Comparison of ENCODE assay signal across 10 cellular contexts in the genomic region with DNA sequence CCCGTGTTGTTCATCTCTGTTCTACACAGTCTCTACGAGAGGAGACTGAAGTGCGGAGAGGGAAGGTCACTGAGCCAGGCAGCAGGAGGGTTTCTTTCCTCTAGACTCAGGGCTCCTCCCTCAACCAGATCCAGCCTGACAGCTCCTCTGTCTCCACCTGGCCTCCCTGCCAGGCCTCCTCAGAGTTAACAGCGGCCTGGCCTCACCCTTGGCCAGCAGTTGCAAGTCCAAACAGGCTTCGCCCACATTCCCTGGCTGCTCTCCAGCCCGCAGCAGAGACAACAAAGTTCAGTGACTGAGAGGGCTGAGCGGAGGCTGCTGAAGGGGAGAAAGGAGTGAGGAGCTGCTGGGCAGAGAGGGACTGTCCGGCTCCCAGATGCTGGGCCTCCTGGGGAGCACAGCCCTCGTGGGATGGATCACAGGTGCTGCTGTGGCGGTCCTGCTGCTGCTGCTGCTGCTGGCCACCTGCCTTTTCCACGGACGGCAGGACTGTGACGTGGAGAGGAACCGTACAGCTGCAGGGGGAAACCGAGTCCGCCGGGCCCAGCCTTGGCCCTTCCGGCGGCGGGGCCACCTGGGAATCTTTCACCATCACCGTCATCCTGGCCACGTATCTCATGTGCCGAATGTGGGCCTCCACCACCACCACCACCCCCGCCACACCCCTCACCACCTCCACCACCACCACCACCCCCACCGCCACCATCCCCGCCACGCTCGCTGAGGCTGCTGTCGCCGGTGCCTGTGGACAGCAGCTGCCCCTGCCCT. TPM values are rescaled to one million over a fixed set of nuclear protein-coding genes. Genes with fewer than 3 reads are reported as not detected.
A peak's percentile ranks its signal among the peaks of the same experiment; 100 is the strongest.
DNase-seq lines count a peak whose midpoint lies in the region; ATAC-seq and TF ChIP-seq lines count a peak whose summit lies in the region.
"Had no signal": no experiment of that assay in that cellular context is flagged by ENCODE, and none has a peak within 500 bp of the region (broad histone marks: within the 10 kb centered on the region; RNA-seq: fewer than 3 reads in every experiment).

Gene HRCT1, plus strand, starts transcription at position 291 of the 768 bp plus-strand sequence. Its CDS starts 86 bp downstream, at position 377.

- peak within 1 kb of the TSS; percentile 99 for H2AFZ ChIP-seq in GM23338

- no peaks in the 10 kb centered on the region for H3K9me3 ChIP-seq in ovary

- H4K20me1 ChIP-seq in GM23338 (replicated peaks; ENCODE audit: insufficient read depth) = no peaks in the 10 kb centered on the region

- no peak for TF ChIP-seq POLR2A in ovary (IDR thresholded peaks at IDR 0.05)

- intact Hi-C loops in ovary (cut with DNase I) (loop anchor here in 3 of 4 donors (2.0 to 5.0 kb wide), 3 partner anchors 36 to 41 kb away; no protein-coding TSS in a partner anchor), CD14-positive monocyte (cut with micrococcal nuclease) (no loop called here)

- no peak for ATAC-seq in GM23338
- no peak for ATAC-seq in HG02973 (IDR thresholded peaks at IDR 0.05; ENCODE audit: unreplicated experiment)
- ATAC-seq in GM21381 (IDR thresholded peaks at IDR 0.05; ENCODE audit: unreplicated experiment) = no peak

- H3K9me2 ChIP-seq in GM23338 (ENCODE audit: insufficient read depth) = no peaks in the 10 kb centered on the region

- H3K4me1 Mint-ChIP-seq in GM23338 (peaks cover 55% of the 10 kb centered on the region), CD14-positive monocyte (peaks cover 39% of the 10 kb centered on the region)

- TF ChIP-seq CTCF in GM23338 (conservative IDR thresholded peaks at IDR 0.05; ENCODE audit: low read depth in 2 of 2) (no peak), fibroblast of pulmonary artery (IDR thresholded peaks at IDR 0.05; ENCODE audit: low read length, missing control alignments) (no peak), ovary (IDR thresholded peaks at IDR 0.05) (no peak), CD14-positive monocyte (IDR thresholded peaks at IDR 0.05) (no peak)

- H3K27ac Mint-ChIP-seq in GM23338 = 0 out of 2 replicates have a peak within 1 kb of the TSS, but pooled peaks have one; percentile 38
- H3K27ac Mint-ChIP-seq in CD14-positive monocyte = peak within 1 kb of the TSS in 3 of 7 donors; percentile 32 to 66 (median 48)

- no peak for TF ChIP-seq EP300 in ovary (IDR thresholded peaks at IDR 0.05)

- H3K4me1 ChIP-seq in GM23338 (ENCODE audit: insufficient read depth) (peaks cover 20% of the 10 kb centered on the region), ovary (ENCODE audit: insufficient read depth) (peaks cover 43% of the 10 kb centered on the region)

- peaks cover 12% of the 10 kb centered on the region for H3K27me3 Mint-ChIP-seq in GM23338 (ENCODE audit: insufficient read depth, low read depth, poor library complexity)
- H3K27me3 Mint-ChIP-seq in CD14-positive monocyte (ENCODE audit: low read depth in 3 of 3) = peaks cover 6 to 18% (median 10%) of the 10 kb centered on the region in 3 donors

- H3K27me3 ChIP-seq in GM23338 (ENCODE audit: insufficient read depth) = no peaks in the 10 kb centered on the region
- H3K27me3 ChIP-seq in ovary = no peaks in the 10 kb centered on the region

- no peaks in the 10 kb centered on the region for H3K79me2 ChIP-seq in GM23338 (replicated peaks; ENCODE audit: insufficient read depth)

- H3K36me3 ChIP-seq in GM23338 (ENCODE audit: insufficient read depth) (no peaks in the 10 kb centered on the region), ovary (no peaks in the 10 kb centered on the region)

- DNase-seq in GM23338 (ENCODE audit: low spot score) = no peak
- DNase-seq in SHP77 treated with DMSO at 0.1 percent for 48 hours (lab: John Stamatoyannopoulos, UW) = peak; percentile 57
- peak; percentile 97 for DNase-seq in fibroblast of pulmonary artery (ENCODE audit: low read depth)
- peak; percentile 87 to 95 (median 91) for DNase-seq in ovary
- DNase-seq in NCI-H82 (lab: John Stamatoyannopoulos, UW) = no peak
- DNase-seq in CD14-positive monocyte (ENCODE audit: low spot score) = no peak

- H3K4me3 Mint-ChIP-seq in GM23338 (no peak within 1 kb of the TSS), CD14-positive monocyte (no peak within 1 kb of the TSS)

- H3K4me3 ChIP-seq in GM23338 = no peak within 1 kb of the TSS
- H3K4me3 ChIP-seq in fibroblast of pulmonary artery (replicated peaks; ENCODE audit: low read depth, low read length) = peak within 1 kb of the TSS; percentile 33
- peak within 1 kb of the TSS; percentile 4 for H3K4me3 ChIP-seq in ovary

- H3F3A ChIP-seq in GM23338 (replicated peaks; ENCODE audit: low read depth) = no peaks in the 10 kb centered on the region

- 32 to 38% (median 33%) methylated on average over 29 to 30 of the region's 30 CpGs for WGBS in ovary, 3 donors

- no peak within 1 kb of the TSS for H3K27ac ChIP-seq in GM23338 (ENCODE audit: low read depth)
- peak within 1 kb of the TSS; percentile 85 to 86 for H3K27ac ChIP-seq in ovary
- H3K27ac ChIP-seq: KMS-11 had no signal

- H3K36me3 Mint-ChIP-seq in GM23338 (ENCODE audit: low read depth) = no peaks in the 10 kb centered on the region
- no peaks in the 10 kb centered on the region for H3K36me3 Mint-ChIP-seq in CD14-positive monocyte

- H3K9me3 Mint-ChIP-seq in GM23338 (no peaks in the 10 kb centered on the region), CD14-positive monocyte (peaks cover 0 to 2% (median 0%) of the 10 kb centered on the region in 7 donors)

- H3K4me2 ChIP-seq in GM23338 = no peak within 1 kb of the TSS
- H3K4me2 ChIP-seq: KMS-11 had no signal

TF ChIP-seq in GM23338, 12 proteins besides CTCF, POLR2A, EP300 and RAD21:
- TF ChIP-seq STAT1 (IDR thresholded peaks at IDR 0.05; ENCODE audit: unreplicated experiment) = no peak
TF ChIP-seq in GM23338: peak in this region for 0.

RNA-seq across cellular contexts. Expression of gene HRCT1, which starts in this region (rescaled TPM):
- not detected in 2 replicates for total RNA-seq in GM23338 (2014; rRNA removed; shearing (Covaris generic))
- polyA plus RNA-seq in GM23338 (2016; fragmentation: Nextera tagmentation; extraction: Ambion mirVana) = not detected in 2 replicates
- 1 to 10 TPM in 5 of 7 donors, under 1 TPM in 1, not detected in 1; 0.48 to 8.1 (median 3.4) TPM for total RNA-seq in ovary
- 1 to 10 TPM in 1 of 2 donors, under 1 TPM in 1; 0.90 to 1.1 TPM for polyA plus RNA-seq in ovary
- not detected for polyA plus RNA-seq in CD14-positive monocyte
- total RNA-seq: mononuclear cell had no signal

Comparison
In these comparisons a context has a peak if more than half of its experiments do, and no peak if none do; other contexts are left out.
1. DNase-seq: peak in SHP77 treated with DMSO at 0.1 percent for 48 hours (single experiment), fibroblast of pulmonary artery (single experiment) and ovary (5 of 5); none in GM23338 (single experiment), NCI-H82 (single experiment) and CD14-positive monocyte (single experiment).
2. intact Hi-C loops: an anchor here in ovary (2.0 to 5.0 kb wide); none called in CD14-positive monocyte.